Comparison of ENCODE assay signal across 33 cellular contexts in genomic region chr1:194857413-194857812, GRCh38.
DNase-seq lines count a peak whose midpoint lies in the region; ATAC-seq, FAIRE-seq and TF ChIP-seq lines count a peak whose summit lies in the region.
"Had no signal": no experiment of that assay in that cellular context is flagged by ENCODE, and none has a peak within 500 bp of the region (broad histone marks: within the 10 kb centered on the region; RNA-seq: fewer than 3 reads in every experiment).

No MANE protein-coding gene starts in this region.

- TF ChIP-seq CTCF in SU-DHL-6 (IDR thresholded peaks at IDR 0.05; ENCODE audit: insufficient read depth, low read length, poor library complexity, severe bottlenecking), result no peak
- no peak for TF ChIP-seq CTCF in K562 (IDR thresholded peaks at IDR 0.05 in 2 of 3, conservative IDR thresholded peaks at IDR 0.05 in 1 of 3; ENCODE audit: insufficient read depth in 2 of 3, low read depth in 1 of 3, low read length in 3 of 3)
- TF ChIP-seq CTCF in PC-9 (conservative IDR thresholded peaks at IDR 0.05), result no peak
- no peak for TF ChIP-seq CTCF in body of pancreas (IDR thresholded peaks at IDR 0.05)

- ATAC-seq in K562 (peak; percentile 63), body of pancreas (no peak)
- ATAC-seq: A549; CD8-positive, alpha-beta T cell had no signal

- no peaks in the 10 kb centered on the region for H4K20me1 ChIP-seq in SU-DHL-6 (ENCODE audit: low read depth, low read length)
- H4K20me1 ChIP-seq in K562 (replicated peaks; ENCODE audit: control insufficient read depth, insufficient read depth, low read length), result no peaks in the 10 kb centered on the region
- no peaks in the 10 kb centered on the region for H4K20me1 ChIP-seq in PC-9 (ENCODE audit: insufficient read depth)
- H4K20me1 ChIP-seq: BLaER1; BLaER1 treated with 17β-estradiol and CSF1 and Interleukin-3, amounts not matched to agents 10 nM and 100 nM had no signal

- H3K79me2 ChIP-seq in SU-DHL-6 (ENCODE audit: insufficient read depth, low read length), result no peaks in the 10 kb centered on the region
- H3K79me2 ChIP-seq in K562 (ENCODE audit: control insufficient read depth, insufficient read depth, low read length), result peaks cover 84% of the 10 kb centered on the region
- H3K79me2 ChIP-seq in PC-9 (ENCODE audit: low read depth), result no peaks in the 10 kb centered on the region

- in situ Hi-C loops in K562 (cut with MboI), result no loop called here

- H3K9ac ChIP-seq in SU-DHL-6 (ENCODE audit: low read length) (no peak overlapping the region), K562 (ENCODE audit: insufficient read depth in 1 of 2, low read depth in 2 of 2, low read length in 2 of 2) (peak overlapping the region; percentile 66 to 84)
- H3K9ac ChIP-seq: BLaER1; BLaER1 treated with 17β-estradiol and CSF1 and Interleukin-3, amounts not matched to agents 10 nM and 100 nM had no signal

- no peaks in the 10 kb centered on the region for H3K9me2 ChIP-seq in SU-DHL-6 (replicated peaks; ENCODE audit: insufficient read depth, low read length)
- H3K9me2 ChIP-seq in PC-9 (ENCODE audit: insufficient read depth), result no peaks in the 10 kb centered on the region

- H3K4me1 ChIP-seq in CD8-positive, alpha-beta memory T cell (ENCODE audit: insufficient read depth, low read length), result no peaks in the 10 kb centered on the region
- H3K4me1 ChIP-seq in K562 (replicated peaks in 1 of 2; ENCODE audit: control insufficient read depth in 2 of 2, insufficient read depth in 2 of 2, low read length in 2 of 2), result peaks cover 0 to 8% of the 10 kb centered on the region in 2 experiments; a peak in 1 of 5 replicates
- no peaks in the 10 kb centered on the region for H3K4me1 ChIP-seq in PC-9 (replicated peaks; ENCODE audit: insufficient read depth)
- H3K4me1 ChIP-seq in body of pancreas, result no peaks in the 10 kb centered on the region
- H3K4me1 ChIP-seq: A549; BE2C; BLaER1; BLaER1 treated with 17β-estradiol and CSF1 and Interleukin-3, amounts not matched to agents 10 nM and 100 nM; Caco-2 had no signal

- TF ChIP-seq POLR2A in K562 (conservative IDR thresholded peaks at IDR 0.05) (no peak), body of pancreas (IDR thresholded peaks at IDR 0.05) (no peak)

- H3K9me3 ChIP-seq in CD8-positive, alpha-beta memory T cell (ENCODE audit: low read length), result no peaks in the 10 kb centered on the region
- no peaks in the 10 kb centered on the region for H3K9me3 ChIP-seq in SU-DHL-6 (ENCODE audit: insufficient read depth, low read length)
- no peaks in the 10 kb centered on the region; the same call in 1 of the 2 replicates for H3K9me3 ChIP-seq in K562 (replicated peaks; ENCODE audit: control insufficient read depth, insufficient read depth, low read depth, low read length)
- H3K9me3 ChIP-seq in PC-9 (ENCODE audit: insufficient read depth, low read depth), result no peaks in the 10 kb centered on the region
- H3K9me3 ChIP-seq in body of pancreas, result no peaks in the 10 kb centered on the region
- H3K9me3 ChIP-seq: A549, BE2C, Caco-2 had no signal

- H3F3A ChIP-seq in SU-DHL-6 (ENCODE audit: insufficient read depth) (no peaks in the 10 kb centered on the region), PC-9 (ENCODE audit: insufficient read depth, low read depth) (no peaks in the 10 kb centered on the region)

- POLR2A ChIA-PET in CD8-positive, alpha-beta memory T cell (lab: Charles Lee), result no interaction called here
- POLR2A ChIA-PET in K562 (lab: Yijun Ruan, JAX) (no interaction called here), PC-9 (lab: Charles Lee; ENCODE audit: unreplicated experiment) (no interaction called here)

- no peak overlapping the region for H3K27ac Mint-ChIP-seq in CD8-positive, alpha-beta memory T cell
- H3K27ac Mint-ChIP-seq: B cell; CD14-positive monocyte; CD4-positive, alpha-beta memory T cell; CD4-positive, alpha-beta T cell; CD8-positive, alpha-beta T cell had no signal

- no peaks in the 10 kb centered on the region for H3K27me3 Mint-ChIP-seq in CD8-positive, alpha-beta memory T cell
- H3K27me3 Mint-ChIP-seq: B cell; CD4-positive, alpha-beta memory T cell; CD4-positive, alpha-beta T cell; CD4-positive, CD25-positive, alpha-beta regulatory T cell had no signal

- H3K4me2 ChIP-seq in SU-DHL-6 (ENCODE audit: low read depth, low read length, poor library complexity, severe bottlenecking), result no peak overlapping the region
- H3K4me2 ChIP-seq in K562 (ENCODE audit: insufficient read depth, low read length), result peak overlapping the region; percentile 72; the same call in 1 of the 2 replicates
- no peak overlapping the region for H3K4me2 ChIP-seq in PC-9
- H3K4me2 ChIP-seq: A549; BLaER1; BLaER1 treated with 17β-estradiol and CSF1 and Interleukin-3, amounts not matched to agents 10 nM and 100 nM had no signal

- H3K4me1 Mint-ChIP-seq in CD8-positive, alpha-beta memory T cell, result no peaks in the 10 kb centered on the region
- H3K4me1 Mint-ChIP-seq: B cell; CD14-positive monocyte; CD4-positive, alpha-beta memory T cell; CD4-positive, CD25-positive, alpha-beta regulatory T cell had no signal

- H3K27ac ChIP-seq in CD8-positive, alpha-beta memory T cell (ENCODE audit: low read depth, low read length), result peak overlapping the region; percentile 49
- H3K27ac ChIP-seq in SU-DHL-6 (ENCODE audit: low read depth, low read length), result no peak overlapping the region
- H3K27ac ChIP-seq in K562 (ENCODE audit: extremely low read depth, low read depth, low read length), result no peak overlapping the region
- H3K27ac ChIP-seq in PC-9, result no peak overlapping the region
- H3K27ac ChIP-seq in body of pancreas, result no peak overlapping the region
- H3K27ac ChIP-seq: 22Rv1; A549; BLaER1; BLaER1 treated with 17β-estradiol and CSF1 and Interleukin-3, amounts not matched to agents 10 nM and 100 nM; C4-2B had no signal

- no peak for TF ChIP-seq EP300 in K562 (IDR thresholded peaks at IDR 0.05; ENCODE audit: low read length)

- H3K36me3 Mint-ChIP-seq in CD8-positive, alpha-beta memory T cell, result no peaks in the 10 kb centered on the region
- H3K36me3 Mint-ChIP-seq: CD14-positive monocyte; CD4-positive, alpha-beta memory T cell; CD4-positive, CD25-positive, alpha-beta regulatory T cell; CD8-positive, alpha-beta T cell had no signal

- no peak for DNase-seq in CD8-positive, alpha-beta memory T cell
- peak in 1 of 4 experiments; percentile 60 for DNase-seq in K562 (ENCODE audit: extremely low read depth in 1 of 4, low spot score in 3 of 4)
- no peak for DNase-seq in PC-9
- no peak for DNase-seq in body of pancreas
- DNase-seq in activated CD4-positive, alpha-beta T cell treated with anti-CD3 and anti-CD28 coated beads for 1 hour, result no peak
- DNase-seq: 8988T; ACHN; AML-193; BE2C; C1 segment of cervical spinal cord; Caco-2; Calu3; CD4-positive, alpha-beta memory T cell; CD4-positive, alpha-beta T cell; CD4-positive, CD25-positive, alpha-beta regulatory T cell; CD8-positive, alpha-beta T cell; COR-L47; DMS 273 treated with DMSO at 0.1 percent for 48 hours; DMS153; DMS53; DMS79; DMS79 treated with DMSO at 0.1 percent for 48 hours; DND-41; EL had no signal

- 0% methylated on average over 2 of the region's 2 CpGs for WGBS in K562 (ENCODE audit: insufficient coverage, low coverage, missing lambda C conversion rate)
- 68 to 69% methylated on average over 2 of the region's 2 CpGs for WGBS in body of pancreas, 2 donors

- CTCF ChIA-PET in CD8-positive, alpha-beta memory T cell (lab: Charles Lee), result no interaction called here
- CTCF ChIA-PET in K562 (lab: Yijun Ruan, JAX; ENCODE audit: low intra/inter-chr PET ratio) (no interaction called here), PC-9 (lab: Charles Lee) (no interaction called here)

- no peak for FAIRE-seq in K562 (lab: Jason Lieb, UNC)
- FAIRE-seq: A549, D721Med had no signal

- BruUV-seq in K562 (replicated peaks; lab: Mats Ljungman, UMichigan) (no TSS peak), PC-9 (replicated peaks; lab: Mats Ljungman, UMichigan) (no TSS peak)

- no peaks in the 10 kb centered on the region for H3K27me3 ChIP-seq in CD8-positive, alpha-beta memory T cell (ENCODE audit: insufficient read depth, low read length, poor library complexity, severe bottlenecking)
- H3K27me3 ChIP-seq in SU-DHL-6 (ENCODE audit: low read length), result no peaks in the 10 kb centered on the region
- H3K27me3 ChIP-seq in K562 (ENCODE audit: control insufficient read depth in 2 of 2, insufficient read depth in 2 of 2, low read length in 2 of 2), result no peaks in the 10 kb centered on the region
- no peaks in the 10 kb centered on the region for H3K27me3 ChIP-seq in PC-9 (ENCODE audit: insufficient read depth, low read depth)
- H3K27me3 ChIP-seq in body of pancreas, result no peaks in the 10 kb centered on the region
- H3K27me3 ChIP-seq: BE2C; BLaER1; BLaER1 treated with 17β-estradiol and CSF1 and Interleukin-3, amounts not matched to agents 10 nM and 100 nM had no signal

- H3K9me1 ChIP-seq in K562 (ENCODE audit: control insufficient read depth, insufficient read depth, low read length), result no peaks in the 10 kb centered on the region

- intact Hi-C loops in K562 (cut with micrococcal nuclease), result no loop called here
- intact Hi-C loops in PC-9 (cut with micrococcal nuclease; ENCODE audit: unreplicated experiment), result no loop called here
- intact Hi-C loops in body of pancreas (cut with DNase I), result no loop called here

- H3K9me3 Mint-ChIP-seq in CD8-positive, alpha-beta memory T cell, result peaks cover 0 to 7% (median 4%) of the 10 kb centered on the region in 5 donors

- H3K4me3 Mint-ChIP-seq in CD8-positive, alpha-beta memory T cell, result no peak overlapping the region
- H3K4me3 Mint-ChIP-seq: B cell; CD14-positive monocyte; CD4-positive, alpha-beta memory T cell; CD4-positive, alpha-beta T cell; CD4-positive, CD25-positive, alpha-beta regulatory T cell; CD8-positive, alpha-beta T cell had no signal

- H2AFZ ChIP-seq in SU-DHL-6 (ENCODE audit: low read depth, low read length, severe bottlenecking) (peak overlapping the region; percentile 62), K562 (ENCODE audit: low read depth, low read length) (no peak overlapping the region), PC-9 (no peak overlapping the region)

- H3K4me3 ChIP-seq in CD8-positive, alpha-beta memory T cell (ENCODE audit: low read length), result no peak overlapping the region
- H3K4me3 ChIP-seq in SU-DHL-6 (ENCODE audit: insufficient read depth, low read length, poor library complexity, severe bottlenecking) (no peak overlapping the region), K562 (peak overlapping the region; percentile 32), PC-9 (no peak overlapping the region), body of pancreas (no peak overlapping the region)
- H3K4me3 ChIP-seq: A549; BLaER1; BLaER1 treated with 17β-estradiol and CSF1 and Interleukin-3, amounts not matched to agents 10 nM and 100 nM had no signal

- H3K36me3 ChIP-seq in CD8-positive, alpha-beta memory T cell (ENCODE audit: insufficient read depth, low read length), result no peaks in the 10 kb centered on the region
- H3K36me3 ChIP-seq in SU-DHL-6 (ENCODE audit: low read length) (no peaks in the 10 kb centered on the region), K562 (ENCODE audit: control insufficient read depth, insufficient read depth, low read length) (no peaks in the 10 kb centered on the region; the same call in 2 of the 3 replicates), PC-9 (ENCODE audit: low read depth) (no peaks in the 10 kb centered on the region), body of pancreas (replicated peaks in 1 of 2; ENCODE audit: insufficient read depth in 1 of 2, low read depth in 2 of 2) (no peaks in the 10 kb centered on the region)
- H3K36me3 ChIP-seq: BE2C; BLaER1; BLaER1 treated with 17β-estradiol and CSF1 and Interleukin-3, amounts not matched to agents 10 nM and 100 nM had no signal

- no peak for TF ChIP-seq RAD21 in K562 (CRISPR knock-in tag; conservative IDR thresholded peaks at IDR 0.05 in 1 of 2, IDR thresholded peaks at IDR 0.05 in 1 of 2)
